In genomic region chr1:170096806-170097340, GRCh38 we compare ENCODE assay signal across 19 cellular contexts. TPM values are rescaled to one million over a fixed set of nuclear protein-coding genes. Genes with fewer than 3 reads are reported as not detected.
"Had no signal": no experiment of that assay in that cellular context is flagged by ENCODE, and none has a peak within 500 bp of the region (broad histone marks: within the 10 kb centered on the region; RNA-seq: fewer than 3 reads in every experiment).

No MANE protein-coding gene starts in this region.

- H3K4me1 ChIP-seq: gastrocnemius medialis, left ventricle myocardium inferior, sigmoid colon, spleen, upper lobe of right lung had no signal

- H3K36me3 ChIP-seq: gastrocnemius medialis, left ventricle myocardium inferior, neutrophil, sigmoid colon, spleen, thoracic aorta, upper lobe of right lung had no signal

- H3K4me3 Mint-ChIP-seq: activated CD4-positive, alpha-beta T cell treated with anti-CD3 and anti-CD28 coated beads, Interleukin-2, amount 10 ng/mL, durations not matched to agents 24 days and 14 days; activated CD8-positive, alpha-beta T cell treated with anti-CD3 and anti-CD28 coated beads, Interleukin-2, amount 10 ng/mL, durations not matched to agents 7 days and 5 days; activated T-cell treated with anti-CD3 and anti-CD28 coated beads, Interleukin-2, amount 50 U/mL, for 24 hours; stimulated activated naive B cell treated with anti-CD40 and anti-IgM and Interleukin-4, amounts not matched to agents 10 μg/mL and 1 μg/mL and 100 μg/mL, for 72 hours had no signal

- H3K4me3 ChIP-seq: gastrocnemius medialis, left ventricle myocardium inferior, sigmoid colon, spleen, thoracic aorta, upper lobe of right lung had no signal

- ATAC-seq: activated CD8-positive, alpha-beta T cell treated with anti-CD3 and anti-CD28 coated beads, Interleukin-2, amount 10 ng/mL, durations not matched to agents 7 days and 5 days; esophagus mucosa; gastrocnemius medialis; stimulated activated naive B cell treated with anti-CD40 and anti-IgM and Interleukin-4, amounts not matched to agents 10 μg/mL and 1 μg/mL and 100 μg/mL, for 72 hours; upper lobe of right lung had no signal

- DNase-seq: activated CD4-positive, alpha-beta T cell treated with anti-CD3 and anti-CD28 coated beads, Interleukin-2, amount 10 ng/mL, durations not matched to agents 24 days and 14 days; activated CD8-positive, alpha-beta T cell treated with anti-CD3 and anti-CD28 coated beads, Interleukin-2, amount 10 ng/mL, durations not matched to agents 7 days and 5 days; activated naive CD4-positive, alpha-beta T cell treated with anti-CD3 and anti-CD28 coated beads, Interleukin-2, amount 50 U/mL, for 16 hours; activated T-cell treated with anti-CD3 and anti-CD28 coated beads, Interleukin-2, amount 50 U/mL, for 24 hours; aorta; cortex of kidney; gastrocnemius medialis; head of caudate nucleus; left ventricle myocardium inferior; mammary epithelial cell; sigmoid colon; spleen; stimulated activated naive B cell treated with anti-CD40 and anti-IgM and Interleukin-4, amounts not matched to agents 10 μg/mL and 1 μg/mL and 100 μg/mL, for 72 hours; T-helper 1 cell; upper lobe of right lung had no signal

- H3K27ac ChIP-seq: gastrocnemius medialis, left ventricle myocardium inferior, neutrophil, sigmoid colon, spleen, thoracic aorta, upper lobe of right lung had no signal

- H3K4me1 Mint-ChIP-seq: activated CD4-positive, alpha-beta T cell treated with anti-CD3 and anti-CD28 coated beads, Interleukin-2, amount 10 ng/mL, durations not matched to agents 24 days and 14 days; stimulated activated naive B cell treated with anti-CD40 and anti-IgM and Interleukin-4, amounts not matched to agents 10 μg/mL and 1 μg/mL and 100 μg/mL, for 72 hours had no signal

- H3K9me3 ChIP-seq: gastrocnemius medialis, left ventricle myocardium inferior, neutrophil, sigmoid colon, thoracic aorta, upper lobe of right lung had no signal

- H3K27me3 ChIP-seq: gastrocnemius medialis, neutrophil, sigmoid colon, upper lobe of right lung had no signal

- H3K9me3 Mint-ChIP-seq: activated CD4-positive, alpha-beta T cell treated with anti-CD3 and anti-CD28 coated beads, Interleukin-2, amount 10 ng/mL, durations not matched to agents 24 days and 14 days; activated T-cell treated with anti-CD3 and anti-CD28 coated beads, Interleukin-2, amount 50 U/mL, for 24 hours had no signal

- H3K27ac Mint-ChIP-seq: activated CD4-positive, alpha-beta T cell treated with anti-CD3 and anti-CD28 coated beads, Interleukin-2, amount 10 ng/mL, durations not matched to agents 24 days and 14 days; activated CD8-positive, alpha-beta T cell treated with anti-CD3 and anti-CD28 coated beads, Interleukin-2, amount 10 ng/mL, durations not matched to agents 7 days and 5 days; activated T-cell treated with anti-CD3 and anti-CD28 coated beads, Interleukin-2, amount 50 U/mL, for 24 hours; stimulated activated naive B cell treated with anti-CD40 and anti-IgM and Interleukin-4, amounts not matched to agents 10 μg/mL and 1 μg/mL and 100 μg/mL, for 72 hours had no signal

RNA-seq across cellular contexts. Expression of gene NTMT2, which starts 48.9 kb away (rescaled TPM):
- total RNA-seq: activated CD4-positive, alpha-beta T cell treated with anti-CD3 and anti-CD28 coated beads, Interleukin-2, amount 10 ng/mL, durations not matched to agents 24 days and 14 days; activated CD8-positive, alpha-beta T cell treated with anti-CD3 and anti-CD28 coated beads, Interleukin-2, amount 10 ng/mL, durations not matched to agents 7 days and 5 days; aorta; esophagus mucosa; gastrocnemius medialis; kidney epithelial cell; mammary epithelial cell; sigmoid colon; spleen; thoracic aorta; upper lobe of right lung had no signal
